In the genomic region with DNA sequence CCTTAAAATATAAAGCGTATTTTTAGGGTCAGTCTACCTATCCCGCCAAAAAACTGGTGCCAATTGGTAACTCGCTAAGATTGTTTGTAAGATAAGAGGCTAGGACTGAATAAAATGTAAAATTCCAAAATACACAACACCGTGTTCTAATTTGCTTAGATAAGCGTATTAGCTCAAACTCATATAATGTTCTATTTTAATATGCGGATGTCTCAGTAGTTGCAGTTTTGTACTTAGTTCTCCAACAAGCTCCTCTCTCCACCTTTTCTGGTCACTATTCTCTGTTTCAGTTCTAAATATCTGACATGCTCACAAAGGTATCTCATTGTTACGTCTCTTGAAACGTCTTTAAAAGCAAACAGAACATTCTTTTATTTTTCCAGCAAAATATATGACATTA, we compare ENCODE assay signal across 38 cellular contexts. TPM values are rescaled to one million over a fixed set of nuclear protein-coding genes. Genes with fewer than 3 reads are reported as not detected.
"Had no signal": no experiment of that assay in that cellular context is flagged by ENCODE, and none has a peak within 500 bp of the region (broad histone marks: within the 10 kb centered on the region; RNA-seq: fewer than 3 reads in every experiment).

No MANE protein-coding gene starts in this region.

- H3K36me3 ChIP-seq: ascending aorta, brain microvascular endothelial cell, breast epithelium, WERI-Rb-1 had no signal

- FAIRE-seq: TTC549 had no signal

- H3K27me3 ChIP-seq: ascending aorta, body of pancreas, brain microvascular endothelial cell, breast epithelium had no signal

- ATAC-seq: activated CD4-positive, alpha-beta T cell treated with anti-CD3 and anti-CD28 coated beads for 36 hours; activated CD4-positive, CD25-positive, alpha-beta regulatory T cell treated with anti-CD3 and anti-CD28 coated beads, Interleukin-2, amount 50 U/mL, for 24 hours; activated CD8-positive, alpha-beta memory T cell treated with anti-CD3 and anti-CD28 coated beads, Interleukin-2, amount 10 ng/mL, durations not matched to agents 7 days and 5 days; activated CD8-positive, alpha-beta T cell treated with anti-CD3 and anti-CD28 coated beads, Interleukin-2, amount 10 ng/mL, durations not matched to agents 7 days and 5 days; activated naive CD8-positive, alpha-beta T cell treated with anti-CD3 and anti-CD28 coated beads, Interleukin-2, amount 50 U/mL, for 24 hours; body of pancreas; WTC11 had no signal

- H3K4me1 ChIP-seq: ascending aorta, body of pancreas, breast epithelium had no signal

- H3K36me3 Mint-ChIP-seq: activated CD8-positive, alpha-beta memory T cell treated with anti-CD3 and anti-CD28 coated beads, Interleukin-2, amount 10 ng/mL, durations not matched to agents 7 days and 5 days; activated naive CD4-positive, alpha-beta T cell treated with anti-CD3 and anti-CD28 coated beads, Interleukin-2, amount 10 ng/mL, durations not matched to agents 7 days and 5 days; activated naive CD4-positive, alpha-beta T cell treated with anti-CD3 and anti-CD28 coated beads, Interleukin-2, amount 50 U/mL, for 24 hours; activated naive CD8-positive, alpha-beta T cell; activated naive CD8-positive, alpha-beta T cell treated with anti-CD3 and anti-CD28 coated beads, Interleukin-2, amount 10 ng/mL, durations not matched to agents 7 days and 5 days had no signal

- H3K4me1 Mint-ChIP-seq: activated CD4-positive, alpha-beta memory T cell treated with anti-CD3 and anti-CD28 coated beads, Interleukin-2, amount 10 ng/mL, durations not matched to agents 7 days and 5 days; activated CD4-positive, alpha-beta T cell treated with anti-CD3 and anti-CD28 coated beads for 36 hours; activated CD4-positive, alpha-beta T cell treated with anti-CD3 and anti-CD28 coated beads, Interleukin-2, amount 10 ng/mL, durations not matched to agents 7 days and 5 days; activated CD8-positive, alpha-beta memory T cell treated with anti-CD3 and anti-CD28 coated beads, Interleukin-2, amount 10 ng/mL, durations not matched to agents 7 days and 5 days; activated naive CD4-positive, alpha-beta T cell treated with anti-CD3 and anti-CD28 coated beads, Interleukin-2, amount 10 ng/mL, durations not matched to agents 7 days and 5 days; activated naive CD4-positive, alpha-beta T cell treated with anti-CD3 and anti-CD28 coated beads, Interleukin-2, amount 50 U/mL, for 24 hours; activated naive CD8-positive, alpha-beta T cell treated with anti-CD3 and anti-CD28 coated beads, Interleukin-2, amount 10 ng/mL, durations not matched to agents 7 days and 5 days; activated naive CD8-positive, alpha-beta T cell treated with anti-CD3 and anti-CD28 coated beads, Interleukin-2, amount 50 U/mL, for 24 hours had no signal

- H3K4me3 Mint-ChIP-seq: activated CD4-positive, alpha-beta memory T cell treated with anti-CD3 and anti-CD28 coated beads, Interleukin-2, amount 10 ng/mL, durations not matched to agents 7 days and 5 days; activated CD4-positive, alpha-beta T cell treated with anti-CD3 and anti-CD28 coated beads for 36 hours; activated CD4-positive, alpha-beta T cell treated with anti-CD3 and anti-CD28 coated beads, Interleukin-2, amount 10 ng/mL, durations not matched to agents 7 days and 5 days; activated CD8-positive, alpha-beta memory T cell treated with anti-CD3 and anti-CD28 coated beads, Interleukin-2, amount 10 ng/mL, durations not matched to agents 7 days and 5 days; activated CD8-positive, alpha-beta T cell treated with anti-CD3 and anti-CD28 coated beads, Interleukin-2, amount 10 ng/mL, durations not matched to agents 7 days and 5 days; activated naive CD4-positive, alpha-beta T cell treated with anti-CD3 and anti-CD28 coated beads, Interleukin-2, amount 10 ng/mL, durations not matched to agents 7 days and 5 days; activated naive CD4-positive, alpha-beta T cell treated with anti-CD3 and anti-CD28 coated beads, Interleukin-2, amount 50 U/mL, for 24 hours; activated naive CD8-positive, alpha-beta T cell; activated naive CD8-positive, alpha-beta T cell treated with anti-CD3 and anti-CD28 coated beads, Interleukin-2, amount 10 ng/mL, durations not matched to agents 7 days and 5 days; activated naive CD8-positive, alpha-beta T cell treated with anti-CD3 and anti-CD28 coated beads, Interleukin-2, amount 50 U/mL, for 24 hours; activated T-cell treated with anti-CD3 and anti-CD28 coated beads, Interleukin-2, amount 50 U/mL, for 24 hours; T-helper 1 cell treated with Interleukin-12 subunit alpha and Interleukin-12 subunit beta and Interleukin-4 antibody, amounts not matched to agents 30 μg/mL and 1 μg/mL, for 36 hours; T-helper 2 cell treated with Interferon-gamma antibody and Interleukin-4, amounts not matched to agents 5 μg/mL and 100 μg/mL, for 36 hours; WTC11 had no signal

- H3K27me3 Mint-ChIP-seq: activated CD4-positive, alpha-beta memory T cell treated with anti-CD3 and anti-CD28 coated beads, Interleukin-2, amount 10 ng/mL, durations not matched to agents 7 days and 5 days; activated CD4-positive, alpha-beta T cell treated with anti-CD3 and anti-CD28 coated beads for 36 hours; activated CD4-positive, alpha-beta T cell treated with anti-CD3 and anti-CD28 coated beads, Interleukin-2, amount 10 ng/mL, durations not matched to agents 7 days and 5 days; activated CD8-positive, alpha-beta memory T cell treated with anti-CD3 and anti-CD28 coated beads, Interleukin-2, amount 10 ng/mL, durations not matched to agents 7 days and 5 days; activated naive CD4-positive, alpha-beta T cell treated with anti-CD3 and anti-CD28 coated beads, Interleukin-2, amount 10 ng/mL, durations not matched to agents 7 days and 5 days; activated naive CD4-positive, alpha-beta T cell treated with anti-CD3 and anti-CD28 coated beads, Interleukin-2, amount 50 U/mL, for 24 hours; activated naive CD8-positive, alpha-beta T cell treated with anti-CD3 and anti-CD28 coated beads, Interleukin-2, amount 10 ng/mL, durations not matched to agents 7 days and 5 days; activated naive CD8-positive, alpha-beta T cell treated with anti-CD3 and anti-CD28 coated beads, Interleukin-2, amount 50 U/mL, for 24 hours; activated T-cell treated with anti-CD3 and anti-CD28 coated beads, Interleukin-2, amount 50 U/mL, for 24 hours had no signal

- H3K9me3 Mint-ChIP-seq: activated CD4-positive, alpha-beta T cell treated with anti-CD3 and anti-CD28 coated beads, Interleukin-2, amount 10 ng/mL, durations not matched to agents 7 days and 5 days; activated naive CD4-positive, alpha-beta T cell treated with anti-CD3 and anti-CD28 coated beads, Interleukin-2, amount 10 ng/mL, durations not matched to agents 7 days and 5 days; activated naive CD4-positive, alpha-beta T cell treated with anti-CD3 and anti-CD28 coated beads, Interleukin-2, amount 50 U/mL, for 24 hours; activated naive CD8-positive, alpha-beta T cell treated with anti-CD3 and anti-CD28 coated beads, Interleukin-2, amount 10 ng/mL, durations not matched to agents 7 days and 5 days; T-helper 1 cell treated with Interleukin-12 subunit alpha and Interleukin-12 subunit beta and Interleukin-4 antibody, amounts not matched to agents 30 μg/mL and 1 μg/mL, for 36 hours; T-helper 2 cell treated with Interferon-gamma antibody and Interleukin-4, amounts not matched to agents 5 μg/mL and 100 μg/mL, for 36 hours had no signal

- H3K27ac Mint-ChIP-seq: activated CD4-positive, alpha-beta memory T cell treated with anti-CD3 and anti-CD28 coated beads, Interleukin-2, amount 10 ng/mL, durations not matched to agents 7 days and 5 days; activated CD4-positive, alpha-beta T cell treated with anti-CD3 and anti-CD28 coated beads for 36 hours; activated CD4-positive, alpha-beta T cell treated with anti-CD3 and anti-CD28 coated beads, Interleukin-2, amount 10 ng/mL, durations not matched to agents 7 days and 5 days; activated CD8-positive, alpha-beta memory T cell treated with anti-CD3 and anti-CD28 coated beads, Interleukin-2, amount 10 ng/mL, durations not matched to agents 7 days and 5 days; activated CD8-positive, alpha-beta T cell treated with anti-CD3 and anti-CD28 coated beads, Interleukin-2, amount 10 ng/mL, durations not matched to agents 7 days and 5 days; activated naive CD4-positive, alpha-beta T cell treated with anti-CD3 and anti-CD28 coated beads, Interleukin-2, amount 10 ng/mL, durations not matched to agents 7 days and 5 days; activated naive CD4-positive, alpha-beta T cell treated with anti-CD3 and anti-CD28 coated beads, Interleukin-2, amount 50 U/mL, for 24 hours; activated naive CD8-positive, alpha-beta T cell; activated naive CD8-positive, alpha-beta T cell treated with anti-CD3 and anti-CD28 coated beads, Interleukin-2, amount 10 ng/mL, durations not matched to agents 7 days and 5 days; activated naive CD8-positive, alpha-beta T cell treated with anti-CD3 and anti-CD28 coated beads, Interleukin-2, amount 50 U/mL, for 24 hours; activated T-cell treated with anti-CD3 and anti-CD28 coated beads, Interleukin-2, amount 50 U/mL, for 24 hours; activated T-helper 2 cell treated with anti-CD3 and anti-CD28 coated beads, Interferon-gamma antibody, Interleukin-2, Interleukin-4, amounts not matched to agents 10 μg/mL and 5 μg/mL and 100 μg/mL, durations not matched to agents 14 hours and 24 hours and 36 hours; T-helper 1 cell treated with Interleukin-12 subunit alpha and Interleukin-12 subunit beta and Interleukin-4 antibody, amounts not matched to agents 30 μg/mL and 1 μg/mL, for 36 hours; T-helper 2 cell treated with Interferon-gamma antibody and Interleukin-4, amounts not matched to agents 5 μg/mL and 100 μg/mL, for 36 hours; WTC11 had no signal

- H3K27ac ChIP-seq: ascending aorta, body of pancreas, brain microvascular endothelial cell, breast epithelium, WERI-Rb-1 had no signal

- H3K4me3 ChIP-seq: ascending aorta, body of pancreas, breast epithelium had no signal

- DNase-seq: activated CD4-positive, alpha-beta memory T cell treated with anti-CD3 and anti-CD28 coated beads, Interleukin-2, amount 10 ng/mL, durations not matched to agents 7 days and 5 days; activated CD4-positive, alpha-beta T cell treated with anti-CD3 and anti-CD28 coated beads for 1 hour; activated CD4-positive, alpha-beta T cell treated with anti-CD3 and anti-CD28 coated beads for 36 hours; activated CD4-positive, alpha-beta T cell treated with anti-CD3 and anti-CD28 coated beads for 48 hours; activated CD4-positive, alpha-beta T cell treated with anti-CD3 and anti-CD28 coated beads, Interleukin-2, amount 10 ng/mL, durations not matched to agents 7 days and 5 days; activated CD4-positive, alpha-beta T cell treated with anti-CD3 and anti-CD28 coated beads, Interleukin-2, amount 50 U/mL, for 48 hours; activated CD4-positive, CD25-positive, alpha-beta regulatory T cell; activated CD8-positive, alpha-beta memory T cell treated with anti-CD3 and anti-CD28 coated beads for 24 hours; activated CD8-positive, alpha-beta memory T cell treated with anti-CD3 and anti-CD28 coated beads, Interleukin-2, amount 10 ng/mL, durations not matched to agents 7 days and 5 days; activated CD8-positive, alpha-beta memory T cell treated with anti-CD3 and anti-CD28 coated beads, Interleukin-2, amount 50 U/mL, for 48 hours; activated CD8-positive, alpha-beta T cell treated with anti-CD3 and anti-CD28 coated beads, Interleukin-2, amount 10 ng/mL, durations not matched to agents 7 days and 5 days; activated effector memory CD4-positive, alpha-beta T cell treated with Interleukin-2 at 50 U/mL for 16 hours; activated gamma-delta T cell; activated naive CD4-positive, alpha-beta T cell treated with anti-CD3 and anti-CD28 coated beads, Interleukin-2, amount 10 ng/mL, durations not matched to agents 7 days and 5 days; activated naive CD4-positive, alpha-beta T cell treated with Interleukin-2 at 50 U/mL for 16 hours; activated naive CD8-positive, alpha-beta T cell treated with anti-CD3 and anti-CD28 coated beads, Interleukin-2, amount 10 ng/mL, durations not matched to agents 7 days and 5 days; activated naive CD8-positive, alpha-beta T cell treated with anti-CD3 and anti-CD28 coated beads, Interleukin-2, amount 50 U/mL, for 24 hours; activated T-cell treated with anti-CD3 and anti-CD28 coated beads, Interleukin-2, amount 50 U/mL, for 24 hours; activated T-cell treated with anti-CD3 and anti-CD28 coated beads, Interleukin-2, amount 50 U/mL, for 48 hours; amygdala; anterior cingulate cortex; body of pancreas; brain microvascular endothelial cell; central memory CD4-positive, alpha-beta T cell; T-helper 1 cell; T-helper 2 cell; T-helper 9 cell; WERI-Rb-1 had no signal

- H3K9me3 ChIP-seq: ascending aorta, body of pancreas, breast epithelium had no signal

RNA-seq across cellular contexts. Expression of gene NETO1, which starts 24.0 kb away (rescaled TPM):
- total RNA-seq: activated CD4-positive, alpha-beta memory T cell treated with anti-CD3 and anti-CD28 coated beads, Interleukin-2, amount 10 ng/mL, durations not matched to agents 7 days and 5 days; activated CD4-positive, alpha-beta T cell treated with anti-CD3 and anti-CD28 coated beads for 36 hours; activated CD4-positive, alpha-beta T cell treated with anti-CD3 and anti-CD28 coated beads, Interleukin-2, amount 10 ng/mL, durations not matched to agents 7 days and 5 days; activated CD8-positive, alpha-beta memory T cell treated with anti-CD3 and anti-CD28 coated beads, Interleukin-2, amount 10 ng/mL, durations not matched to agents 7 days and 5 days; activated CD8-positive, alpha-beta T cell treated with anti-CD3 and anti-CD28 coated beads, Interleukin-2, amount 10 ng/mL, durations not matched to agents 7 days and 5 days; activated naive CD8-positive, alpha-beta T cell treated with anti-CD3 and anti-CD28 coated beads, Interleukin-2, amount 10 ng/mL, durations not matched to agents 7 days and 5 days; activated T-helper 2 cell treated with anti-CD3 and anti-CD28 coated beads, Interferon-gamma antibody, Interleukin-2, Interleukin-4, amounts not matched to agents 10 μg/mL and 5 μg/mL and 100 μg/mL, durations not matched to agents 14 hours and 24 hours and 36 hours; ascending aorta; body of pancreas had no signal
